In genomic region chr3:142973217-142974009, GRCh38 we compare ENCODE assay signal across 1 cellular context.
TF ChIP-seq lines count a peak whose summit lies in the region.

No MANE protein-coding gene starts in this region.

TF ChIP-seq in GM23338, 12 proteins besides CTCF, POLR2A, EP300 and RAD21 (continued from another document):
- TF ChIP-seq ZNF462 (CRISPR knock-in tag; IDR thresholded peaks at IDR 0.05) (no peak), STAT1 (IDR thresholded peaks at IDR 0.05; ENCODE audit: unreplicated experiment) (no peak), EZH2 (IDR thresholded peaks at IDR 0.05; ENCODE audit: low read depth, unreplicated experiment) (no peak)
